ENCODE assay signal across 1 cellular context in the genomic region with DNA sequence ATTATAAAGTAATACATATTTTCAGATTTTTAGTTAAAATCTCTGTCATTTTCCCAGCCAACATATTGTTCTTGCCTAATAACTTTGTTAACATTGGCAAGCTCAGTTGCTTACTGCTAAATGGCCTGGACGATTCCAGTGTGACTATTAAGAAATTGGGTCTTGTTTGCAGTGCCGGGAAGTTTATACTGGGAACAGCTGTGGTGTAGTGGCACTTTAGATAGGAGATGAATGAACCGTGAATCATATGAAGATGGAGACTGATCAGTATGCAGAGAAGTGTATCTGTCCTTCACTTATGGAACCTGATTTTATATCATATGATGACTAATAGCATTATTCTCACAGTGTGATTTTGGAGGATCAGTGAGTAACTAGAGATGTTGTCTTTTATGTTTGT.
TF ChIP-seq lines count a peak whose summit lies in the region.

No MANE protein-coding gene starts in this region.

TF ChIP-seq in SK-N-SH treated with all-trans-retinoic acid at 6 μM for 48 hours, 23 proteins besides CTCF, POLR2A, EP300 and RAD21 (continued from another document):
- TF ChIP-seq BACH2 (CRISPR knock-in tag; IDR thresholded peaks at IDR 0.05; ENCODE audit: borderline replicate concordance) = no peak
